Comparison of ENCODE assay signal across 32 cellular contexts in the genomic region with DNA sequence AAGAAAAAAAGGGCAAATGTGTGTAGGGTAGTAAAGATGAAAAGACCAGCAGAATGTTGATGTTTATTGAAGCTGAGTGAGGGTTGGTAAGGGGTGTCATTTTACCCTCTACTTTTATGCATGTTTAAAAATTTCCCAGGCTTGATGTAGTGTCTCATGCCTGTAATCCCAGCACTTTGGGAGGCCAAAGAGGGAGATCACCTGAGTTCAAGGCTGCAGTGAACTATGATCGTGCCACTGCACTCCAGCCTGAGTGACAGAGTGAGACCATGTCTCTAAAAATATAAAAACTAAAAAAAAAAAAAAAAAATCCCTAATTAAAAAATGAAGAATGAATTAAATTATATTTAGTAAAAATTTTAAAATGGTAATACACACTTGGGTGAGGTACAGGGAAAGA.
"Had no signal": no experiment of that assay in that cellular context is flagged by ENCODE, and none has a peak within 500 bp of the region (broad histone marks: within the 10 kb centered on the region; RNA-seq: fewer than 3 reads in every experiment).

No MANE protein-coding gene starts in this region.

- ATAC-seq: activated CD8-positive, alpha-beta T cell treated with anti-CD3 and anti-CD28 coated beads for 36 hours; activated naive CD4-positive, alpha-beta T cell treated with anti-CD3 and anti-CD28 coated beads, Interleukin-2, amount 50 U/mL, for 72 hours; body of pancreas; K562; PC-3 had no signal

- H3K27ac Mint-ChIP-seq: activated CD4-positive, alpha-beta T cell treated with anti-CD3 and anti-CD28 coated beads, Interleukin-2, amount 10 ng/mL, durations not matched to agents 24 days and 14 days; activated CD8-positive, alpha-beta T cell treated with anti-CD3 and anti-CD28 coated beads for 36 hours; activated naive CD4-positive, alpha-beta T cell treated with anti-CD3 and anti-CD28 coated beads for 36 hours; activated naive CD4-positive, alpha-beta T cell treated with anti-CD3 and anti-CD28 coated beads, Interleukin-2, amount 50 U/mL, for 72 hours; T-helper 2 cell treated with Interferon-gamma antibody and Interleukin-4, amounts not matched to agents 5 μg/mL and 100 μg/mL, for 36 hours had no signal

- H3K27ac ChIP-seq: adrenal gland, breast epithelium, Peyer's patch, SJSA1 had no signal

- FAIRE-seq: astrocyte, K562, TTC549 had no signal

- H3K27me3 ChIP-seq: adrenal gland, body of pancreas, breast epithelium, Peyer's patch, SJSA1 had no signal

- H3K27me3 Mint-ChIP-seq: activated CD4-positive, alpha-beta T cell treated with anti-CD3 and anti-CD28 coated beads, Interleukin-2, amount 10 ng/mL, durations not matched to agents 24 days and 14 days; activated CD8-positive, alpha-beta T cell treated with anti-CD3 and anti-CD28 coated beads for 36 hours had no signal

- H3K9me3 Mint-ChIP-seq: activated CD4-positive, alpha-beta T cell treated with anti-CD3 and anti-CD28 coated beads, Interleukin-2, amount 10 ng/mL, durations not matched to agents 24 days and 14 days; activated CD8-positive, alpha-beta T cell treated with anti-CD3 and anti-CD28 coated beads for 36 hours; activated naive CD4-positive, alpha-beta T cell treated with anti-CD3 and anti-CD28 coated beads for 36 hours; activated naive CD4-positive, alpha-beta T cell treated with anti-CD3 and anti-CD28 coated beads, Interleukin-2, amount 50 U/mL, for 72 hours; activated T-helper 1 cell treated with anti-CD3 and anti-CD28 coated beads, Interleukin-12 subunit alpha, Interleukin-12 subunit beta, Interleukin-2, Interleukin-4 antibody, amounts not matched to agents 30 ng/mL and 10 ng/mL and 1 ng/mL, durations not matched to agents 14 hours and 24 hours and 36 hours; T-helper 1 cell treated with Interleukin-12 subunit alpha and Interleukin-12 subunit beta and Interleukin-4 antibody, amounts not matched to agents 30 μg/mL and 1 μg/mL, for 36 hours; T-helper 2 cell treated with Interferon-gamma antibody and Interleukin-4, amounts not matched to agents 5 μg/mL and 100 μg/mL, for 36 hours had no signal

- DNase-seq: activated CD4-positive, alpha-beta T cell treated with anti-CD3 and anti-CD28 coated beads, Interleukin-2, amount 10 ng/mL, durations not matched to agents 24 days and 14 days; activated CD4-positive, alpha-beta T cell treated with anti-CD3 and anti-CD28 coated beads, Interleukin-2, amount 50 U/mL, for 4 hours; activated CD8-positive, alpha-beta T cell treated with anti-CD3 and anti-CD28 coated beads for 36 hours; activated gamma-delta T cell treated with Interleukin-2 at 50 U/mL for 16 hours; activated naive CD4-positive, alpha-beta T cell treated with anti-CD3 and anti-CD28 coated beads for 36 hours; activated T-cell treated with anti-CD3 and anti-CD28 coated beads, Interleukin-2, amount 50 U/mL, for 1 hour; body of pancreas; NCI-H1092 treated with DMSO at 0.1 percent for 48 hours; NCI-H1417 treated with DMSO at 0.1 percent for 48 hours; NCI-H187 treated with DMSO at 0.1 percent for 48 hours; NCI-H2081 treated with DMSO at 0.1 percent for 48 hours; NCI-H226; NCI-H446 treated with DMSO at 0.1 percent for 48 hours; NCI-H524; NCI-H69; NCI-H82; NK-92 treated with Interleukin-12 subunit alpha and Interleukin-12 subunit beta, amount 100 ng/mL, for 24 hours; PC-3; Peyer's patch; RPMI8226; SHP77 treated with DMSO at 0.1 percent for 48 hours; SK-N-SH had no signal

- H3K9me3 ChIP-seq: adrenal gland, body of pancreas, breast epithelium, Peyer's patch, SJSA1, SK-N-SH had no signal

- H3K4me3 Mint-ChIP-seq: activated CD4-positive, alpha-beta T cell treated with anti-CD3 and anti-CD28 coated beads, Interleukin-2, amount 10 ng/mL, durations not matched to agents 24 days and 14 days; activated CD8-positive, alpha-beta T cell treated with anti-CD3 and anti-CD28 coated beads for 36 hours; activated naive CD4-positive, alpha-beta T cell treated with anti-CD3 and anti-CD28 coated beads for 36 hours; activated T-helper 1 cell treated with anti-CD3 and anti-CD28 coated beads, Interleukin-12 subunit alpha, Interleukin-12 subunit beta, Interleukin-2, Interleukin-4 antibody, amounts not matched to agents 30 ng/mL and 10 ng/mL and 1 ng/mL, durations not matched to agents 14 hours and 24 hours and 36 hours; T-helper 1 cell treated with Interleukin-12 subunit alpha and Interleukin-12 subunit beta and Interleukin-4 antibody, amounts not matched to agents 30 μg/mL and 1 μg/mL, for 36 hours; T-helper 2 cell treated with Interferon-gamma antibody and Interleukin-4, amounts not matched to agents 5 μg/mL and 100 μg/mL, for 36 hours had no signal
